Comparison of ENCODE assay signal across 17 cellular contexts in the genomic region with DNA sequence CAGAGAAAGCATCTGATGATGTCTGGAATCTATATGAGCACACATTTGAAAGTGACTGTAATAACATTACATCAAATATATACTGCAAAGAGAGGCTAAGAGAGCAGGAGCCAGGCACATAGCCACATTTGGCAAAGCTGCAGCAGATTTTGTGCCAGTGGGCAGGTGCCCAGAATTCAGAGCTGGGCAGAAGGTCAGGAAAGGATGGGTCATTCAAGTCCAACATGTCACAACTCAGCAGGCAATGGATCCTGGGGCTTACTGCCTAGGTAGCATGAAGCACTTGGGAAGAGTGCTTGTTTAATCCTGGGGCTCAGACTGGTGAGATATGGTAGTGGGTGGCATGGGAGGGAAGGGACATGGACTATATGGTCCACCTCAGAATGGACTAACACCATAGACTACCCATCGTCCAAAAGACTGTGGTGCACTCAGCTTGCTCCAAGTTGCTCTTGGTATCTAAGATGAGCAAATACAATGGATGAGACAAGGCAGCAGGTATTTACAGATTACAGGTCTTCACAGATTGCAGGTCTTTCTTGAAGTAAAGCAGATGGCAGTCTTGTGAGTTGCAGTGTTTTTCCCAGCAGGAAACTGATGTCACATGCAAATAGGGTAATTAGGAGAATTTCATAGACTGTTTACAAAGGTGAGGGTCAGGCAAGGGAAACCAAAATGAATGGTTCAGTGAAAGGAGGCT. TPM values are rescaled to one million over a fixed set of nuclear protein-coding genes. Genes with fewer than 3 reads are reported as not detected.
DNase-seq lines count a peak whose midpoint lies in the region; ATAC-seq and TF ChIP-seq lines count a peak whose summit lies in the region.
"Had no signal": no experiment of that assay in that cellular context is flagged by ENCODE, and none has a peak within 500 bp of the region (broad histone marks: within the 10 kb centered on the region; RNA-seq: fewer than 3 reads in every experiment).

No MANE protein-coding gene starts in this region.

- H3K4me1 ChIP-seq in right atrium auricular region: peaks cover 0 to 20% of the 10 kb centered on the region in 2 donors
- H3K4me1 ChIP-seq: ascending aorta, uterus had no signal

- TF ChIP-seq CTCF in right atrium auricular region (IDR thresholded peaks at IDR 0.05) (no peak), VCaP (conservative IDR thresholded peaks at IDR 0.05) (no peak)

- peaks cover 0 to 3% of the 10 kb centered on the region in 2 donors for H3K9me3 Mint-ChIP-seq in stimulated activated naive B cell treated with anti-CD40 and anti-IgM and Interleukin-4, amounts not matched to agents 10 μg/mL and 1 μg/mL and 100 μg/mL, for 72 hours
- peaks cover 14% of the 10 kb centered on the region for H3K9me3 Mint-ChIP-seq in activated CD4-positive, alpha-beta T cell treated with anti-CD3 and anti-CD28 coated beads, Interleukin-2, amount 10 ng/mL, durations not matched to agents 24 days and 14 days

- no peaks in the 10 kb centered on the region for H3K27me3 ChIP-seq in right atrium auricular region
- H3K27me3 ChIP-seq: ascending aorta, Peyer's patch, uterus had no signal

- H3K36me3 ChIP-seq in right atrium auricular region: no peaks in the 10 kb centered on the region
- H3K36me3 ChIP-seq: ascending aorta, Peyer's patch, uterus had no signal

- H3K9me3 ChIP-seq in right atrium auricular region: peaks cover 0 to 6% of the 10 kb centered on the region in 2 donors
- H3K9me3 ChIP-seq: ascending aorta, uterus had no signal

- H3K36me3 Mint-ChIP-seq in stimulated activated naive B cell treated with anti-CD40 and anti-IgM and Interleukin-4, amounts not matched to agents 10 μg/mL and 1 μg/mL and 100 μg/mL, for 72 hours: peaks cover 0 to 2% of the 10 kb centered on the region in 2 donors
- peaks cover 2% of the 10 kb centered on the region for H3K36me3 Mint-ChIP-seq in activated CD4-positive, alpha-beta T cell treated with anti-CD3 and anti-CD28 coated beads, Interleukin-2, amount 10 ng/mL, durations not matched to agents 24 days and 14 days (ENCODE audit: low read depth)

- H3K4me1 Mint-ChIP-seq in stimulated activated naive B cell treated with anti-CD40 and anti-IgM and Interleukin-4, amounts not matched to agents 10 μg/mL and 1 μg/mL and 100 μg/mL, for 72 hours: peaks cover 12 to 23% of the 10 kb centered on the region in 2 donors
- peaks cover 16% of the 10 kb centered on the region for H3K4me1 Mint-ChIP-seq in activated CD4-positive, alpha-beta T cell treated with anti-CD3 and anti-CD28 coated beads, Interleukin-2, amount 10 ng/mL, durations not matched to agents 24 days and 14 days

- H3K4me3 ChIP-seq in right atrium auricular region: no peak overlapping the region
- H3K4me3 ChIP-seq: ascending aorta, Peyer's patch, uterus had no signal

- H3K27ac ChIP-seq in right atrium auricular region: peak overlapping the region in 1 of 2 donors; percentile 16
- H3K27ac ChIP-seq in VCaP: peak overlapping the region; percentile 15; the same call in 1 of the 2 replicates
- H3K27ac ChIP-seq: ascending aorta, Peyer's patch, uterus had no signal

- H3K27ac Mint-ChIP-seq in stimulated activated naive B cell treated with anti-CD40 and anti-IgM and Interleukin-4, amounts not matched to agents 10 μg/mL and 1 μg/mL and 100 μg/mL, for 72 hours: peak overlapping the region; percentile 68
- H3K27ac Mint-ChIP-seq in activated CD4-positive, alpha-beta T cell treated with anti-CD3 and anti-CD28 coated beads, Interleukin-2, amount 10 ng/mL, durations not matched to agents 24 days and 14 days: no peak overlapping the region
- H3K27ac Mint-ChIP-seq: activated CD4-positive, alpha-beta T cell treated with anti-CD3 and anti-CD28 coated beads, Interleukin-2, amount 10 ng/mL, durations not matched to agents 7 days and 5 days had no signal

- peaks cover 21% of the 10 kb centered on the region in 2 donors for H3K27me3 Mint-ChIP-seq in stimulated activated naive B cell treated with anti-CD40 and anti-IgM and Interleukin-4, amounts not matched to agents 10 μg/mL and 1 μg/mL and 100 μg/mL, for 72 hours
- H3K27me3 Mint-ChIP-seq in activated CD4-positive, alpha-beta T cell treated with anti-CD3 and anti-CD28 coated beads, Interleukin-2, amount 10 ng/mL, durations not matched to agents 24 days and 14 days: no peaks in the 10 kb centered on the region
- H3K27me3 Mint-ChIP-seq: activated CD4-positive, alpha-beta T cell treated with anti-CD3 and anti-CD28 coated beads, Interleukin-2, amount 10 ng/mL, durations not matched to agents 7 days and 5 days had no signal

- H3K4me3 Mint-ChIP-seq in stimulated activated naive B cell treated with anti-CD40 and anti-IgM and Interleukin-4, amounts not matched to agents 10 μg/mL and 1 μg/mL and 100 μg/mL, for 72 hours: no peak overlapping the region
- H3K4me3 Mint-ChIP-seq in activated CD4-positive, alpha-beta T cell treated with anti-CD3 and anti-CD28 coated beads, Interleukin-2, amount 10 ng/mL, durations not matched to agents 24 days and 14 days: no peak overlapping the region
- H3K4me3 Mint-ChIP-seq: activated CD4-positive, alpha-beta T cell treated with anti-CD3 and anti-CD28 coated beads, Interleukin-2, amount 10 ng/mL, durations not matched to agents 7 days and 5 days had no signal

- intact Hi-C loops in Right ventricle myocardium inferior (cut with DNase I) (no loop called here), left ventricle myocardium superior (cut with micrococcal nuclease) (no loop called here)
- intact Hi-C loops in activated CD4-positive, alpha-beta T cell treated with anti-CD3 and anti-CD28 coated beads, Interleukin-2, amount 10 ng/mL, durations not matched to agents 24 days and 14 days (cut with micrococcal nuclease): no loop called here

- DNase-seq in Right ventricle myocardium inferior (ENCODE audit: missing footprints) (no peak), right atrium auricular region (ENCODE audit: low spot score) (no peak), left ventricle myocardium superior (peak; percentile 67), NCI-H146 (lab: John Stamatoyannopoulos, UW) (no peak)
- no peak for DNase-seq in stimulated activated naive B cell treated with anti-CD40 and anti-IgM and Interleukin-4, amounts not matched to agents 10 μg/mL and 1 μg/mL and 100 μg/mL, for 72 hours
- DNase-seq in activated CD4-positive, alpha-beta T cell treated with anti-CD3 and anti-CD28 coated beads, Interleukin-2, amount 10 ng/mL, durations not matched to agents 24 days and 14 days: no peak
- DNase-seq: activated CD4-positive, alpha-beta T cell treated with anti-CD3 and anti-CD28 coated beads, Interleukin-2, amount 10 ng/mL, durations not matched to agents 7 days and 5 days; activated naive CD4-positive, alpha-beta T cell; foreskin melanocyte; NCI-H2081; Peyer's patch; small intestine; stimulated activated CD4-positive, alpha-beta T cell treated with anti-CD3 and anti-CD28 coated beads, Interleukin-4, amount 100 ng/mL, for 4 hours; uterus had no signal

- peak; percentile 78 for ATAC-seq in Right ventricle myocardium inferior
- ATAC-seq in left ventricle myocardium superior: peak; percentile 91
- ATAC-seq in stimulated activated naive B cell treated with anti-CD40 and anti-IgM and Interleukin-4, amounts not matched to agents 10 μg/mL and 1 μg/mL and 100 μg/mL, for 72 hours (replicated peaks): no peak
- ATAC-seq in HG03175 (IDR thresholded peaks at IDR 0.05; ENCODE audit: unreplicated experiment): no peak

RNA-seq across cellular contexts. Expression of a gene that starts 31.2 kb away (rescaled TPM):
- total RNA-seq in Right ventricle myocardium inferior (5.3 TPM), right atrium auricular region (1 to 10 TPM; 4.7 to 9.6 TPM), left ventricle myocardium superior (6.9 TPM)
- 8.6 and 10.7 TPM in 2 replicates for total RNA-seq in activated CD4-positive, alpha-beta T cell treated with anti-CD3 and anti-CD28 coated beads, Interleukin-2, amount 10 ng/mL, durations not matched to agents 24 days and 14 days
- total RNA-seq: ascending aorta had no signal

Comparison
In these comparisons a context has a peak if more than half of its experiments do, and no peak if none do; other contexts are left out.
1. ATAC-seq: peak in Right ventricle myocardium inferior (single experiment) and left ventricle myocardium superior (single experiment); none in stimulated activated naive B cell treated with anti-CD40 and anti-IgM and Interleukin-4, amounts not matched to agents 10 μg/mL and 1 μg/mL and 100 μg/mL, for 72 hours (0 of 2) and HG03175 (single experiment).